ENCODE assay signal across 23 cellular contexts in genomic region chr7:30104134-30104533, GRCh38.
"Had no signal": no experiment of that assay in that cellular context is flagged by ENCODE, and none has a peak within 500 bp of the region (broad histone marks: within the 10 kb centered on the region; RNA-seq: fewer than 3 reads in every experiment).

No MANE protein-coding gene starts in this region.

- FAIRE-seq: islet of Langerhans, kidney, small intestine, urothelium cell line had no signal

- H3K9me3 ChIP-seq: ovary, suprapubic skin, thoracic aorta, upper lobe of right lung had no signal

- H3K4me1 ChIP-seq: left ventricle myocardium inferior, right atrium auricular region, spleen, suprapubic skin, tibial artery, upper lobe of right lung had no signal

- H3K36me3 ChIP-seq: left ventricle myocardium inferior, ovary, right atrium auricular region, spleen, suprapubic skin, thoracic aorta, tibial artery, upper lobe of right lung had no signal

- DNase-seq: hypothalamus; immature natural killer cell; kidney; left ventricle myocardium inferior; mesendoderm; naive B cell; natural killer cell; ovary; small intestine; spleen; stimulated activated CD4-positive, alpha-beta T cell treated with anti-CD3 and anti-CD28 coated beads, Interleukin-4, amount 100 ng/mL, for 24 hours; stimulated activated naive CD4-positive, alpha-beta T cell; tibial artery; trophoblast cell; upper lobe of right lung had no signal

- ATAC-seq: natural killer cell; sciatic nerve; stimulated activated effector memory CD8-positive, alpha-beta T cell treated with anti-CD3 and anti-CD28 coated beads, Interleukin-12 subunit alpha, Interleukin-12 subunit beta, amount 100 ng/mL, for 72 hours; upper lobe of right lung had no signal

- H3K27ac ChIP-seq: left ventricle myocardium inferior, ovary, right atrium auricular region, spleen, suprapubic skin, thoracic aorta, tibial artery, upper lobe of right lung had no signal

- H3K27me3 ChIP-seq: ovary, right atrium auricular region, spleen, suprapubic skin, tibial artery, upper lobe of right lung had no signal

- H3K4me3 ChIP-seq: left ventricle myocardium inferior, lung, ovary, right atrium auricular region, spleen, suprapubic skin, thoracic aorta, tibial artery, upper lobe of right lung had no signal
